In genomic region chr6:20286968-20287565, GRCh38 we compare ENCODE assay signal across 29 cellular contexts.
DNase-seq lines count a peak whose midpoint lies in the region; ATAC-seq, FAIRE-seq and TF ChIP-seq lines count a peak whose summit lies in the region.
"Had no signal": no experiment of that assay in that cellular context is flagged by ENCODE, and none has a peak within 500 bp of the region (broad histone marks: within the 10 kb centered on the region; RNA-seq: fewer than 3 reads in every experiment).

No MANE protein-coding gene starts in this region.

- dilution Hi-C loops in mammary epithelial cell (cut with HindIII; ENCODE audit: low sequenced_read_pairs), result no loop called here

- no peaks in the 10 kb centered on the region for H3K4me1 ChIP-seq in mammary epithelial cell (ENCODE audit: insufficient read depth, low read length)
- H3K4me1 ChIP-seq: prostate gland, upper lobe of right lung had no signal

- no peak overlapping the region for H3K4me3 Mint-ChIP-seq in activated CD4-positive, alpha-beta memory T cell treated with anti-CD3 and anti-CD28 coated beads, Interleukin-2, amount 10 ng/mL, durations not matched to agents 7 days and 5 days
- H3K4me3 Mint-ChIP-seq: activated CD8-positive, alpha-beta T cell treated with anti-CD3 and anti-CD28 coated beads for 36 hours; GM23338; naive thymus-derived CD8-positive, alpha-beta T cell; stimulated activated memory B cell treated with anti-CD40 and anti-IgM and Interleukin-4, amounts not matched to agents 10 μg/mL and 1 μg/mL and 100 μg/mL, for 72 hours; T-helper 1 cell treated with Interleukin-12 subunit alpha and Interleukin-12 subunit beta and Interleukin-4 antibody, amounts not matched to agents 30 μg/mL and 1 μg/mL, for 36 hours had no signal

- H3K27me3 ChIP-seq in mammary epithelial cell (ENCODE audit: insufficient read depth, low read length), result no peaks in the 10 kb centered on the region
- H3K27me3 ChIP-seq: left lung, upper lobe of right lung had no signal

- H2AFZ ChIP-seq in mammary epithelial cell (ENCODE audit: low read depth, low read length), result no peak overlapping the region
- H2AFZ ChIP-seq: GM23338 had no signal

- BruUV-seq in mammary epithelial cell (replicated peaks; lab: Mats Ljungman, UMichigan), result no TSS peak

- WGBS in mammary epithelial cell (ENCODE audit: low coverage, missing lambda C conversion rate), result 86% methylated on average over 1 of the region's 1 CpG

- no peak overlapping the region for H3K27ac ChIP-seq in mammary epithelial cell (ENCODE audit: insufficient read depth, low read depth, low read length)
- H3K27ac ChIP-seq: coronary artery, left lung, prostate gland, upper lobe of right lung had no signal

- FAIRE-seq in RCC 7860 (lab: Jason Lieb, UNC), result no peak

- no peak overlapping the region for H3K4me3 ChIP-seq in mammary epithelial cell (replicated peaks in 1 of 3; ENCODE audit: insufficient read depth in 1 of 3, low read depth in 2 of 3, low read length in 3 of 3)
- H3K4me3 ChIP-seq: coronary artery, GM23338, left lung, prostate gland, upper lobe of right lung had no signal

- intact Hi-C loops in mammary epithelial cell (cut with micrococcal nuclease), result no loop called here

- in situ Hi-C loops in mammary epithelial cell (cut with MboI; ENCODE audit: low sequenced_read_pairs in 2 of 2), result no loop called here

- CTCF ChIA-PET in mammary epithelial cell (lab: Charles Lee; ENCODE audit: low non-redundant PET) (no interaction called here), HEK293T (lab: Yijun Ruan, JAX) (no interaction called here)
- CTCF ChIA-PET in activated CD4-positive, alpha-beta memory T cell treated with anti-CD3 and anti-CD28 coated beads, Interleukin-2, amount 10 ng/mL, durations not matched to agents 7 days and 5 days (lab: Charles Lee), result interaction anchor here (1.1 to 4.4 kb wide), 3 partner anchors 118 to 241 kb away, joined by 3 to 56 read pairs (median 4); no protein-coding TSS in a partner anchor

- no peaks in the 10 kb centered on the region for H3K9me3 ChIP-seq in mammary epithelial cell (replicated peaks; ENCODE audit: insufficient read depth, low read length)
- H3K9me3 ChIP-seq: prostate gland, upper lobe of right lung had no signal

- H3K27ac Mint-ChIP-seq in activated CD4-positive, alpha-beta memory T cell treated with anti-CD3 and anti-CD28 coated beads, Interleukin-2, amount 10 ng/mL, durations not matched to agents 7 days and 5 days, result no peak overlapping the region
- H3K27ac Mint-ChIP-seq: activated CD8-positive, alpha-beta T cell treated with anti-CD3 and anti-CD28 coated beads for 36 hours; activated naive CD4-positive, alpha-beta T cell treated with anti-CD3 and anti-CD28 coated beads, Interleukin-2, amount 50 U/mL, for 72 hours; GM23338; naive thymus-derived CD8-positive, alpha-beta T cell; stimulated activated memory B cell treated with anti-CD40 and anti-IgM and Interleukin-4, amounts not matched to agents 10 μg/mL and 1 μg/mL and 100 μg/mL, for 72 hours; T-helper 1 cell treated with Interleukin-12 subunit alpha and Interleukin-12 subunit beta and Interleukin-4 antibody, amounts not matched to agents 30 μg/mL and 1 μg/mL, for 36 hours had no signal

- no peaks in the 10 kb centered on the region for H3K36me3 ChIP-seq in mammary epithelial cell (ENCODE audit: insufficient read depth, low read length)
- H3K36me3 ChIP-seq: left lung, prostate gland, upper lobe of right lung had no signal

- no peak overlapping the region for H3K9ac ChIP-seq in mammary epithelial cell (ENCODE audit: insufficient read depth, low read length)

- peaks cover 7% of the 10 kb centered on the region for H3K36me3 Mint-ChIP-seq in activated CD4-positive, alpha-beta memory T cell treated with anti-CD3 and anti-CD28 coated beads, Interleukin-2, amount 10 ng/mL, durations not matched to agents 7 days and 5 days (ENCODE audit: low read depth)
- H3K36me3 Mint-ChIP-seq: stimulated activated memory B cell treated with anti-CD40 and anti-IgM and Interleukin-4, amounts not matched to agents 10 μg/mL and 1 μg/mL and 100 μg/mL, for 72 hours had no signal

- TF ChIP-seq CTCF in AG09319 (IDR thresholded peaks at IDR 0.05; ENCODE audit: low read depth, low read length) (no peak), mammary epithelial cell (conservative IDR thresholded peaks at IDR 0.05 in 1 of 2, IDR thresholded peaks at IDR 0.05 in 1 of 2; ENCODE audit: extremely low read depth in 1 of 2, insufficient read depth in 1 of 2, low read depth in 1 of 2, low read length in 2 of 2) (no peak)

- H3K4me1 Mint-ChIP-seq in activated CD4-positive, alpha-beta memory T cell treated with anti-CD3 and anti-CD28 coated beads, Interleukin-2, amount 10 ng/mL, durations not matched to agents 7 days and 5 days, result peaks cover 8% of the 10 kb centered on the region
- H3K4me1 Mint-ChIP-seq: GM23338 had no signal

- POLR2A ChIA-PET in HEK293T (lab: Yijun Ruan, JAX), result no interaction called here
- POLR2A ChIA-PET in activated CD4-positive, alpha-beta memory T cell treated with anti-CD3 and anti-CD28 coated beads, Interleukin-2, amount 10 ng/mL, durations not matched to agents 7 days and 5 days (lab: Charles Lee), result interaction anchor here (1.0 kb wide), 1 partner anchor 241 kb away, joined by 4 read pairs; no protein-coding TSS in a partner anchor

- peak; percentile 18 for DNase-seq in AG09319 (ENCODE audit: extremely low read depth, low read depth)
- DNase-seq in M059J (ENCODE audit: low read depth), result peak; percentile 71
- DNase-seq in mammary epithelial cell, result peak; percentile 9
- no peak for DNase-seq in AG08396 (ENCODE audit: low spot score)
- DNase-seq in RCC 7860 (ENCODE audit: low spot score), result no peak
- DNase-seq in HEK293T (ENCODE audit: extremely low spot score), result no peak
- no peak for DNase-seq in activated CD4-positive, alpha-beta memory T cell treated with anti-CD3 and anti-CD28 coated beads, Interleukin-2, amount 10 ng/mL, durations not matched to agents 7 days and 5 days
- DNase-seq: activated CD4-positive, alpha-beta T cell treated with anti-CD3 and anti-CD28 coated beads for 1 hour; activated CD8-positive, alpha-beta T cell treated with anti-CD3 and anti-CD28 coated beads for 36 hours; aorta; DMS79; effector memory CD4-positive, alpha-beta T cell; erythroblast; hypothalamus; left lung; naive thymus-derived CD8-positive, alpha-beta T cell; NCI-H1417; NCI-H2081 treated with DMSO at 0.1 percent for 48 hours; NCI-H446 treated with DMSO at 0.1 percent for 48 hours; nucleus accumbens; stimulated activated CD4-positive, alpha-beta T cell treated with anti-CD3 and anti-CD28 coated beads, Interleukin-4, amount 100 ng/mL, for 4 hours; upper lobe of right lung had no signal

- ATAC-seq in GM19351 (IDR thresholded peaks at IDR 0.05; ENCODE audit: unreplicated experiment), result peak; percentile 45
- ATAC-seq: activated CD8-positive, alpha-beta T cell treated with anti-CD3 and anti-CD28 coated beads for 36 hours; activated naive CD4-positive, alpha-beta T cell treated with anti-CD3 and anti-CD28 coated beads, Interleukin-2, amount 50 U/mL, for 72 hours; GM23338; left lung; naive thymus-derived CD8-positive, alpha-beta T cell; stimulated activated memory B cell treated with anti-CD40 and anti-IgM and Interleukin-4, amounts not matched to agents 10 μg/mL and 1 μg/mL and 100 μg/mL, for 72 hours; upper lobe of right lung had no signal

- peaks cover 15% of the 10 kb centered on the region for H3K9me3 Mint-ChIP-seq in activated CD4-positive, alpha-beta memory T cell treated with anti-CD3 and anti-CD28 coated beads, Interleukin-2, amount 10 ng/mL, durations not matched to agents 7 days and 5 days
- H3K9me3 Mint-ChIP-seq: GM23338 had no signal

- H4K20me1 ChIP-seq in mammary epithelial cell (ENCODE audit: insufficient read depth, low read length), result no peaks in the 10 kb centered on the region

- H3K79me2 ChIP-seq in mammary epithelial cell (ENCODE audit: insufficient read depth, low read length), result no peaks in the 10 kb centered on the region

- no peak overlapping the region for H3K4me2 ChIP-seq in mammary epithelial cell (ENCODE audit: insufficient read depth, low read depth, low read length)
- H3K4me2 ChIP-seq: GM23338 had no signal

- peaks cover 23% of the 10 kb centered on the region for H3K27me3 Mint-ChIP-seq in activated CD4-positive, alpha-beta memory T cell treated with anti-CD3 and anti-CD28 coated beads, Interleukin-2, amount 10 ng/mL, durations not matched to agents 7 days and 5 days

TF ChIP-seq in HEK293T, 16 proteins besides CTCF, POLR2A, EP300 and RAD21:
- no peak for TF ChIP-seq SP1 (IDR thresholded peaks at IDR 0.05)
- TF ChIP-seq HDGF (IDR thresholded peaks at IDR 0.05; ENCODE audit: borderline replicate concordance), result no peak
- no peak for TF ChIP-seq SUZ12 (IDR thresholded peaks at IDR 0.05)
- TF ChIP-seq, protein P1, sequence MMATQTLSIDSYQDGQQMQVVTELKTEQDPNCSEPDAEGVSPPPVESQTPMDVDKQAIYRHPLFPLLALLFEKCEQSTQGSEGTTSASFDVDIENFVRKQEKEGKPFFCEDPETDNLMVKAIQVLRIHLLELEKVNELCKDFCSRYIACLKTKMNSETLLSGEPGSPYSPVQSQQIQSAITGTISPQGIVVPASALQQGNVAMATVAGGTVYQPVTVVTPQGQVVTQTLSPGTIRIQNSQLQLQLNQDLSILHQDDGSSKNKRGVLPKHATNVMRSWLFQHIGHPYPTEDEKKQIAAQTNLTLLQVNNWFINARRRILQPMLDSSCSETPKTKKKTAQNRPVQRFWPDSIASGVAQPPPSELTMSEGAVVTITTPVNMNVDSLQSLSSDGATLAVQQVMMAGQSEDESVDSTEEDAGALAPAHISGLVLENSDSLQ (IDR thresholded peaks at IDR 0.05), result no peak
- TF ChIP-seq FOXK2 (IDR thresholded peaks at IDR 0.05), result no peak
- TF ChIP-seq CTBP1 (IDR thresholded peaks at IDR 0.05; ENCODE audit: borderline replicate concordance), result no peak
- TF ChIP-seq ZNF384 (IDR thresholded peaks at IDR 0.05), result no peak
- no peak for TF ChIP-seq TARDBP (IDR thresholded peaks at IDR 0.05)
- no peak for TF ChIP-seq FOXM1 (IDR thresholded peaks at IDR 0.05; ENCODE audit: borderline replicate concordance)
- no peak for TF ChIP-seq FOXA1 (IDR thresholded peaks at IDR 0.05)
- TF ChIP-seq ELF4 (IDR thresholded peaks at IDR 0.05), result no peak
- no peak for TF ChIP-seq LEF1 (IDR thresholded peaks at IDR 0.05; ENCODE audit: borderline replicate concordance)
- TF ChIP-seq L3MBTL2 (conservative IDR thresholded peaks at IDR 0.05), result no peak
- no peak for TF ChIP-seq BHLHE40 (IDR thresholded peaks at IDR 0.05; ENCODE audit: borderline replicate concordance)
- TF ChIP-seq NFRKB (IDR thresholded peaks at IDR 0.05), result no peak
- TF ChIP-seq ARNT (IDR thresholded peaks at IDR 0.05), result no peak

Comparison
In these comparisons a context has a peak if more than half of its experiments do, and no peak if none do; other contexts are left out.
1. DNase-seq: peak in AG09319 (single experiment), M059J (single experiment) and mammary epithelial cell (single experiment); none in AG08396 (single experiment), RCC 7860 (single experiment), HEK293T (single experiment) and activated CD4-positive, alpha-beta memory T cell treated with anti-CD3 and anti-CD28 coated beads, Interleukin-2, amount 10 ng/mL, durations not matched to agents 7 days and 5 days (single experiment).